ENCODE assay signal across 1 cellular context in genomic region chr7:155754165-155754564, GRCh38.
TF ChIP-seq lines count a peak whose summit lies in the region.

No MANE protein-coding gene starts in this region.

TF ChIP-seq in GM12878, 131 proteins besides CTCF, POLR2A, EP300 and RAD21 (continued from another document):
- TF ChIP-seq REST (IDR thresholded peaks at IDR 0.05; ENCODE audit: low read depth, low read length), result no peak
- no peak for TF ChIP-seq GABPA (IDR thresholded peaks at IDR 0.05; ENCODE audit: low read depth)
- TF ChIP-seq ZBTB4 (CRISPR knock-in tag; IDR thresholded peaks at IDR 0.05), result no peak
- no peak for TF ChIP-seq TCF12 (IDR thresholded peaks at IDR 0.05; ENCODE audit: low read depth, low read length)
- TF ChIP-seq MLLT1 (IDR thresholded peaks at IDR 0.05), result no peak
- no peak for TF ChIP-seq SREBF1 (IDR thresholded peaks at IDR 0.05; ENCODE audit: low read length)
- TF ChIP-seq SP1 (IDR thresholded peaks at IDR 0.05; ENCODE audit: low read depth, low read length), result no peak
- no peak for TF ChIP-seq IRF3 (IDR thresholded peaks at IDR 0.05)
- no peak for TF ChIP-seq TARDBP (IDR thresholded peaks at IDR 0.05; ENCODE audit: borderline replicate concordance)
- TF ChIP-seq PAX5 (IDR thresholded peaks at IDR 0.05; ENCODE audit: borderline replicate concordance, low read depth, low read length), result no peak
